Comparison of ENCODE assay signal across 29 cellular contexts in genomic region chr1:210117198-210117597, GRCh38.
"Had no signal": no experiment of that assay in that cellular context is flagged by ENCODE, and none has a peak within 500 bp of the region (broad histone marks: within the 10 kb centered on the region; RNA-seq: fewer than 3 reads in every experiment).

No MANE protein-coding gene starts in this region.

- H3K4me3 Mint-ChIP-seq: activated naive CD4-positive, alpha-beta T cell treated with anti-CD3 and anti-CD28 coated beads, Interleukin-2, amount 10 ng/mL, durations not matched to agents 7 days and 5 days; activated naive CD8-positive, alpha-beta T cell treated with anti-CD3 and anti-CD28 coated beads, Interleukin-2, amount 10 ng/mL, durations not matched to agents 7 days and 5 days; endodermal cell; natural killer cell had no signal

- H3K9me3 ChIP-seq: left ventricle myocardium inferior, testis, transverse colon had no signal

- H3K36me3 Mint-ChIP-seq: activated naive CD4-positive, alpha-beta T cell treated with anti-CD3 and anti-CD28 coated beads, Interleukin-2, amount 10 ng/mL, durations not matched to agents 7 days and 5 days; activated naive CD8-positive, alpha-beta T cell treated with anti-CD3 and anti-CD28 coated beads, Interleukin-2, amount 10 ng/mL, durations not matched to agents 7 days and 5 days; natural killer cell had no signal

- H3K4me1 Mint-ChIP-seq: activated naive CD4-positive, alpha-beta T cell treated with anti-CD3 and anti-CD28 coated beads, Interleukin-2, amount 10 ng/mL, durations not matched to agents 7 days and 5 days; activated naive CD8-positive, alpha-beta T cell treated with anti-CD3 and anti-CD28 coated beads, Interleukin-2, amount 10 ng/mL, durations not matched to agents 7 days and 5 days; natural killer cell had no signal

- H3K27ac ChIP-seq: brain microvascular endothelial cell, heart right ventricle, left ventricle myocardium inferior, skin epidermis, testis, transverse colon, WERI-Rb-1 had no signal

- H3K36me3 ChIP-seq: brain microvascular endothelial cell, heart right ventricle, left ventricle myocardium inferior, transverse colon, WERI-Rb-1 had no signal

- DNase-seq: activated CD4-positive, alpha-beta T cell treated with anti-CD3 and anti-CD28 coated beads for 48 hours; activated CD4-positive, alpha-beta T cell treated with anti-CD3 and anti-CD28 coated beads, Interleukin-2, amount 50 U/mL, for 48 hours; activated CD8-positive, alpha-beta memory T cell treated with anti-CD3 and anti-CD28 coated beads for 24 hours; activated gamma-delta T cell; activated naive CD4-positive, alpha-beta T cell treated with anti-CD3 and anti-CD28 coated beads, Interleukin-2, amount 10 ng/mL, durations not matched to agents 7 days and 5 days; activated naive CD8-positive, alpha-beta T cell treated with anti-CD3 and anti-CD28 coated beads, Interleukin-2, amount 10 ng/mL, durations not matched to agents 7 days and 5 days; activated T-cell treated with anti-CD3 and anti-CD28 coated beads, Interleukin-2, amount 50 U/mL, for 1 hour; amniotic stem cell; brain microvascular endothelial cell; caudate nucleus; cortex of kidney; endodermal cell; heart right ventricle; left ventricle myocardium inferior; mesendoderm; natural killer cell; stimulated activated CD4-positive, alpha-beta T cell treated with anti-CD3 and anti-CD28 coated beads, Interleukin-12 subunit alpha, Interleukin-12 subunit beta, amount 100 ng/mL, for 4 hours; stimulated activated CD4-positive, alpha-beta T cell treated with anti-CD3 and anti-CD28 coated beads, Interleukin-4, amount 100 ng/mL, for 1 hour; stimulated activated naive CD8-positive, alpha-beta T cell treated with anti-CD3 and anti-CD28 coated beads, Interleukin-15, Interleukin-2, amounts not matched to agents 100 U/mL and 50 U/mL, for 24 hours; T-helper 9 cell; testis; transverse colon; WERI-Rb-1 had no signal

- H3K27me3 Mint-ChIP-seq: activated naive CD4-positive, alpha-beta T cell treated with anti-CD3 and anti-CD28 coated beads, Interleukin-2, amount 10 ng/mL, durations not matched to agents 7 days and 5 days had no signal

- H3K4me3 ChIP-seq: heart right ventricle, left ventricle myocardium inferior, lung, skin epidermis, testis, transverse colon had no signal

- ATAC-seq: activated CD4-positive, CD25-positive, alpha-beta regulatory T cell treated with anti-CD3 and anti-CD28 coated beads, Interleukin-2, amount 50 U/mL, for 24 hours; esophagus mucosa; heart right ventricle; natural killer cell; sciatic nerve; stimulated activated naive CD8-positive, alpha-beta T cell treated with anti-CD3 and anti-CD28 coated beads, Interleukin-15, Interleukin-2, amounts not matched to agents 100 U/mL and 50 U/mL, for 24 hours had no signal

- H3K27me3 ChIP-seq: brain microvascular endothelial cell, testis, transverse colon had no signal

- H3K27ac Mint-ChIP-seq: activated naive CD4-positive, alpha-beta T cell treated with anti-CD3 and anti-CD28 coated beads, Interleukin-2, amount 10 ng/mL, durations not matched to agents 7 days and 5 days; activated naive CD8-positive, alpha-beta T cell treated with anti-CD3 and anti-CD28 coated beads, Interleukin-2, amount 10 ng/mL, durations not matched to agents 7 days and 5 days; endodermal cell; natural killer cell had no signal

- H3K9me3 Mint-ChIP-seq: activated naive CD4-positive, alpha-beta T cell treated with anti-CD3 and anti-CD28 coated beads, Interleukin-2, amount 10 ng/mL, durations not matched to agents 7 days and 5 days; activated naive CD8-positive, alpha-beta T cell treated with anti-CD3 and anti-CD28 coated beads, Interleukin-2, amount 10 ng/mL, durations not matched to agents 7 days and 5 days; endodermal cell; natural killer cell had no signal

- FAIRE-seq: astrocyte had no signal

- H3K4me1 ChIP-seq: heart right ventricle, left ventricle myocardium inferior, testis, transverse colon had no signal
